Comparison of ENCODE assay signal across 8 cellular contexts in genomic region chr5:61408476-61409168, GRCh38.
DNase-seq lines count a peak whose midpoint lies in the region; ATAC-seq and TF ChIP-seq lines count a peak whose summit lies in the region.

No MANE protein-coding gene starts in this region.

- peak overlapping the region in 1 of 2 donors; percentile 42 for H3K27ac ChIP-seq in ovary
- peak overlapping the region; percentile 58 to 75 (median 67) for H3K27ac ChIP-seq in thyroid gland

- no peak for TF ChIP-seq POLR2A in ovary (IDR thresholded peaks at IDR 0.05)
- peak in 1 of 2 donors; percentile 39 for TF ChIP-seq POLR2A in thyroid gland (IDR thresholded peaks at IDR 0.05)

- DNase-seq in GM13977 (ENCODE audit: low spot score) = peak; percentile 88
- peak; percentile 96 for DNase-seq in NCI-H146 (lab: John Stamatoyannopoulos, UW)
- DNase-seq in T follicular helper cell (ENCODE audit: low read depth) = peak; percentile 97
- peak; percentile 100 for DNase-seq in adipocyte (ENCODE audit: low read depth)
- DNase-seq in Right ventricle myocardium superior = peak; percentile 100
- peak; percentile 99 for DNase-seq in ovary
- DNase-seq in thyroid gland = peak; percentile 100

- H3K36me3 ChIP-seq in adipocyte (ENCODE audit: control insufficient read depth, insufficient read depth, low read length, severe bottlenecking) (no peaks in the 10 kb centered on the region), ovary (no peaks in the 10 kb centered on the region), thyroid gland (no peaks in the 10 kb centered on the region)

- in situ Hi-C loops in GM13977 (cut with MboI; ENCODE audit: low pct_unique_long_range_greater_than_20kb, low sequenced_read_pairs, unreplicated experiment) = no loop called here

- peak overlapping the region; percentile 49 for H3K9ac ChIP-seq in adipocyte (ENCODE audit: low read length)

- intact Hi-C loops in Right ventricle myocardium superior (cut with DNase I) (loop anchor here (5.0 kb wide), 1 partner anchor 76 kb away; the partner anchor contains the start of gene ZSWIM6), ovary (cut with DNase I) (loop anchor here in 2 of 4 donors (5.0 to 10.0 kb wide), 2 partner anchors 74 to 76 kb away; partner anchors contain the start of gene ZSWIM6 (in 2 of the 2)), thyroid gland (cut with DNase I) (loop anchor here (5.0 kb wide), 1 partner anchor 76 kb away; the partner anchor contains the start of gene ZSWIM6)

- H3K4me3 ChIP-seq in adipocyte (ENCODE audit: low read length) = peak overlapping the region; percentile 76
- peak overlapping the region; percentile 23 for H3K4me3 ChIP-seq in ovary
- no peak overlapping the region for H3K4me3 ChIP-seq in thyroid gland (replicated peaks in 1 of 3)

- WGBS in ovary, 3 donors = 0 to 1% (median 1%) methylated on average over 28 of the region's 28 CpGs
- WGBS in thyroid gland, 2 donors = 1 to 2% methylated on average over 28 of the region's 28 CpGs

- H3K4me1 ChIP-seq in adipocyte (ENCODE audit: control insufficient read depth, insufficient read depth, low read length) (peaks cover 18% of the 10 kb centered on the region), ovary (ENCODE audit: insufficient read depth) (peaks cover 8% of the 10 kb centered on the region), thyroid gland (peaks cover 17 to 29% of the 10 kb centered on the region in 2 donors)

- no peak for TF ChIP-seq CTCF in GM13977 (IDR thresholded peaks at IDR 0.05; ENCODE audit: extremely low read depth, insufficient read depth, missing control alignments)
- no peak for TF ChIP-seq CTCF in ovary (IDR thresholded peaks at IDR 0.05)
- no peak for TF ChIP-seq CTCF in thyroid gland (IDR thresholded peaks at IDR 0.05)

- H3K9me3 ChIP-seq in adipocyte (ENCODE audit: control insufficient read depth, low read length) = no peaks in the 10 kb centered on the region
- no peaks in the 10 kb centered on the region for H3K9me3 ChIP-seq in ovary
- H3K9me3 ChIP-seq in thyroid gland = no peaks in the 10 kb centered on the region

- peak; percentile 99 for ATAC-seq in HG02885 (IDR thresholded peaks at IDR 0.05; ENCODE audit: poor library complexity, unreplicated experiment)
- ATAC-seq in Right ventricle myocardium superior (ENCODE audit: poor library complexity) = peak; percentile 100

- no peaks in the 10 kb centered on the region for H3K27me3 ChIP-seq in adipocyte (replicated peaks; ENCODE audit: control insufficient read depth, insufficient read depth, low read length)
- H3K27me3 ChIP-seq in ovary = no peaks in the 10 kb centered on the region
- H3K27me3 ChIP-seq in thyroid gland = no peaks in the 10 kb centered on the region

- TF ChIP-seq EP300 in ovary (IDR thresholded peaks at IDR 0.05) = peak; percentile 90

Comparison
In these comparisons a context has a peak if more than half of its experiments do, and no peak if none do; other contexts are left out.
1. H3K4me3 ChIP-seq: peak in adipocyte (single experiment) and ovary (single experiment); none in thyroid gland (0 of 3).
2. Peak in every context shown above with its lines, with median percentiles within 50 percentile points of each other: DNase-seq.